In genomic region chr10:48464121-48464870, GRCh38 we compare ENCODE assay signal across 17 cellular contexts.
A peak's percentile ranks its signal among the peaks of the same experiment; 100 is the strongest.
DNase-seq lines count a peak whose midpoint lies in the region; ATAC-seq and TF ChIP-seq lines count a peak whose summit lies in the region.
"Had no signal": no experiment of that assay in that cellular context is flagged by ENCODE, and none has a peak within 500 bp of the region (broad histone marks: within the 10 kb centered on the region; RNA-seq: fewer than 3 reads in every experiment).

No MANE protein-coding gene starts in this region.

- ATAC-seq in GM18907 (IDR thresholded peaks at IDR 0.05; ENCODE audit: unreplicated experiment): no peak
- ATAC-seq: activated naive CD4-positive, alpha-beta T cell treated with anti-CD3 and anti-CD28 coated beads, Interleukin-2, amount 50 U/mL, for 72 hours had no signal

- no peaks in the 10 kb centered on the region for H3K9me3 ChIP-seq in ovary
- H3K9me3 ChIP-seq: body of pancreas, tibial nerve had no signal

- TF ChIP-seq CTCF in C4-2B (conservative IDR thresholded peaks at IDR 0.05) (no peak), coronary artery (IDR thresholded peaks at IDR 0.05) (no peak), ovary (IDR thresholded peaks at IDR 0.05) (no peak)

- TF ChIP-seq EP300 in ovary (IDR thresholded peaks at IDR 0.05): no peak

- peaks cover 23% of the 10 kb centered on the region for H3K4me1 ChIP-seq in ovary (ENCODE audit: insufficient read depth)
- H3K4me1 ChIP-seq: body of pancreas had no signal

- H3K27ac ChIP-seq in C4-2B (peak overlapping the region; percentile 38), coronary artery (no peak overlapping the region), ovary (peak overlapping the region in 1 of 2 donors; percentile 27)
- H3K27ac ChIP-seq: body of pancreas, tibial nerve had no signal

- intact Hi-C loops in ovary (cut with DNase I): no loop called here

- DNase-seq in D341Med (ENCODE audit: low spot score) (peak; percentile 30), coronary artery (ENCODE audit: low spot score) (peak; percentile 61), ovary (peak in 3 of 5 donors; percentile 30 to 36 (median 31)), T-helper 9 cell (no peak)
- no peak for DNase-seq in stimulated activated naive CD4-positive, alpha-beta T cell treated with Interleukin-2 at 50 U/mL for 16 hours (lab: John Stamatoyannopoulos, UW)
- DNase-seq: activated CD4-positive, alpha-beta T cell treated with anti-CD3 and anti-CD28 coated beads, Interleukin-2, amount 10 ng/mL, durations not matched to agents 7 days and 5 days; AML-193; KG1; kidney glomerular epithelial cell; MV-4-11; NCI-H187 treated with DMSO at 0.1 percent for 48 hours; NCI-H345 had no signal

- no peaks in the 10 kb centered on the region for H3K36me3 ChIP-seq in ovary
- H3K36me3 ChIP-seq: tibial nerve had no signal

- WGBS in ovary, 3 donors: 79% methylated on average over 9 of the region's 9 CpGs

- H3K4me3 ChIP-seq in coronary artery (no peak overlapping the region), ovary (no peak overlapping the region)
- H3K4me3 ChIP-seq: body of pancreas, tibial nerve had no signal

- no peaks in the 10 kb centered on the region for H3K27me3 ChIP-seq in ovary
- H3K27me3 ChIP-seq: body of pancreas had no signal

- TF ChIP-seq POLR2A in ovary (IDR thresholded peaks at IDR 0.05): no peak

Comparison
In these comparisons a context has a peak if more than half of its experiments do, and no peak if none do; other contexts are left out.
1. DNase-seq: peak in D341Med (single experiment), coronary artery (single experiment) and ovary (3 of 5); none in T-helper 9 cell (single experiment) and stimulated activated naive CD4-positive, alpha-beta T cell treated with Interleukin-2 at 50 U/mL for 16 hours (single experiment).